ENCODE assay signal across 23 cellular contexts in genomic region chr3:87494264-87494663, GRCh38.
A peak's percentile ranks its signal among the peaks of the same experiment; 100 is the strongest.
DNase-seq lines count a peak whose midpoint lies in the region; ATAC-seq, FAIRE-seq and TF ChIP-seq lines count a peak whose summit lies in the region.
"Had no signal": no experiment of that assay in that cellular context is flagged by ENCODE, and none has a peak within 500 bp of the region (broad histone marks: within the 10 kb centered on the region; RNA-seq: fewer than 3 reads in every experiment).

No MANE protein-coding gene starts in this region.

- TF ChIP-seq RAD21 in K562 (CRISPR knock-in tag; conservative IDR thresholded peaks at IDR 0.05 in 1 of 2, IDR thresholded peaks at IDR 0.05 in 1 of 2), result no peak

- no peaks in the 10 kb centered on the region for H3K9me1 ChIP-seq in K562 (ENCODE audit: control insufficient read depth, insufficient read depth, low read length)

- no peak for DNase-seq in CD8-positive, alpha-beta T cell
- DNase-seq in WTC11 (ENCODE audit: low spot score), result no peak
- no peak for DNase-seq in K562 (ENCODE audit: extremely low read depth in 1 of 4, low spot score in 3 of 4)
- DNase-seq in endothelial cell (ENCODE audit: low spot score), result no peak
- DNase-seq in prostate gland (ENCODE audit: low spot score), result no peak
- no peak for DNase-seq in MM.1S
- DNase-seq: ACHN; BE2C; C1 segment of cervical spinal cord; Caco-2; Calu3; CD4-positive, alpha-beta memory T cell; CD4-positive, CD25-positive, alpha-beta regulatory T cell; DMS79 treated with DMSO at 0.1 percent for 48 hours; GF-D8 had no signal

- H3K4me1 ChIP-seq in CD8-positive, alpha-beta T cell (ENCODE audit: insufficient read depth, low read length), result no peaks in the 10 kb centered on the region
- H3K4me1 ChIP-seq in K562 (replicated peaks in 1 of 2; ENCODE audit: control insufficient read depth in 2 of 2, insufficient read depth in 2 of 2, low read length in 2 of 2) (no peaks in the 10 kb centered on the region), prostate gland (replicated peaks) (no peaks in the 10 kb centered on the region), MM.1S (ENCODE audit: low read length) (no peaks in the 10 kb centered on the region)
- H3K4me1 ChIP-seq: BE2C, BLaER1, Caco-2 had no signal

- no peaks in the 10 kb centered on the region for H3K36me3 Mint-ChIP-seq in CD8-positive, alpha-beta T cell
- no peaks in the 10 kb centered on the region for H3K36me3 Mint-ChIP-seq in WTC11
- H3K36me3 Mint-ChIP-seq in endothelial cell (ENCODE audit: low read depth, unreplicated experiment), result no peaks in the 10 kb centered on the region
- H3K36me3 Mint-ChIP-seq: CD14-positive monocyte; CD4-positive, alpha-beta memory T cell; CD4-positive, CD25-positive, alpha-beta regulatory T cell had no signal

- H3K9me3 ChIP-seq in CD8-positive, alpha-beta T cell (ENCODE audit: low read length), result no peaks in the 10 kb centered on the region
- H3K9me3 ChIP-seq in K562 (replicated peaks; ENCODE audit: control insufficient read depth, insufficient read depth, low read depth, low read length) (no peaks in the 10 kb centered on the region), prostate gland (no peaks in the 10 kb centered on the region), MM.1S (replicated peaks; ENCODE audit: insufficient read depth, low read length) (no peaks in the 10 kb centered on the region)
- H3K9me3 ChIP-seq: BE2C, BLaER1, Caco-2 had no signal

- ATAC-seq in CD8-positive, alpha-beta T cell, result no peak
- ATAC-seq in WTC11, result no peak
- ATAC-seq in K562, result no peak

- no peaks in the 10 kb centered on the region for H3K27me3 ChIP-seq in CD8-positive, alpha-beta T cell (ENCODE audit: insufficient read depth, low read length)
- H3K27me3 ChIP-seq in K562 (ENCODE audit: control insufficient read depth in 2 of 2, insufficient read depth in 2 of 2, low read length in 2 of 2), result no peaks in the 10 kb centered on the region
- H3K27me3 ChIP-seq in prostate gland (replicated peaks; ENCODE audit: insufficient read depth), result no peaks in the 10 kb centered on the region
- H3K27me3 ChIP-seq in MM.1S (replicated peaks; ENCODE audit: insufficient read depth, low read length), result no peaks in the 10 kb centered on the region
- H3K27me3 ChIP-seq: BE2C, BLaER1 had no signal

- H4K20me1 ChIP-seq in K562 (replicated peaks; ENCODE audit: control insufficient read depth, insufficient read depth, low read length) (no peaks in the 10 kb centered on the region), MM.1S (ENCODE audit: insufficient read depth, low read length) (no peaks in the 10 kb centered on the region)
- H4K20me1 ChIP-seq: BLaER1 had no signal

- TF ChIP-seq EP300 in K562 (IDR thresholded peaks at IDR 0.05; ENCODE audit: low read length), result no peak

- no peak overlapping the region for H3K4me3 ChIP-seq in CD8-positive, alpha-beta T cell (ENCODE audit: low read depth, low read length)
- H3K4me3 ChIP-seq in K562 (no peak overlapping the region), prostate gland (no peak overlapping the region), MM.1S (ENCODE audit: low read length) (no peak overlapping the region)
- H3K4me3 ChIP-seq: BLaER1 had no signal

- WGBS in K562 (ENCODE audit: insufficient coverage, low coverage, missing lambda C conversion rate), result no CpG with 5 or more reads among the region's 1 CpG
- WGBS in prostate gland, result no CpG with 5 or more reads among the region's 1 CpG

- no peak overlapping the region for H3K27ac Mint-ChIP-seq in CD8-positive, alpha-beta T cell
- H3K27ac Mint-ChIP-seq in WTC11, result no peak overlapping the region
- no peak overlapping the region for H3K27ac Mint-ChIP-seq in endothelial cell (ENCODE audit: unreplicated experiment)
- H3K27ac Mint-ChIP-seq: CD4-positive, CD25-positive, alpha-beta regulatory T cell had no signal

- BruUV-seq in K562 (replicated peaks; lab: Mats Ljungman, UMichigan), result no TSS peak

- POLR2A ChIA-PET in CD8-positive, alpha-beta T cell (lab: Charles Lee), result no interaction called here
- POLR2A ChIA-PET in WTC11 (lab: Charles Lee), result no interaction called here
- POLR2A ChIA-PET in K562 (lab: Yijun Ruan, JAX), result no interaction called here

- no peaks in the 10 kb centered on the region for H3F3A ChIP-seq in MM.1S (ENCODE audit: insufficient read depth, low read length)

- H3K9me2 ChIP-seq in MM.1S (replicated peaks; ENCODE audit: insufficient read depth, low read length), result 0 out of 2 replicates have a peak, but pooled peaks cover 3% of the 10 kb centered on the region

- no peak overlapping the region for H3K9ac ChIP-seq in K562 (ENCODE audit: insufficient read depth in 1 of 2, low read depth in 2 of 2, low read length in 2 of 2)
- H3K9ac ChIP-seq in MM.1S (ENCODE audit: low read length), result no peak overlapping the region
- H3K9ac ChIP-seq: BLaER1 had no signal

- no peak for FAIRE-seq in K562 (lab: Jason Lieb, UNC)
- FAIRE-seq: A204.1, D721Med, G401.6, GM12891, GM19239 had no signal

- peak; percentile 11 for TF ChIP-seq CTCF in CD8-positive, alpha-beta T cell (IDR thresholded peaks at IDR 0.05)
- no peak for TF ChIP-seq CTCF in WTC11 (IDR thresholded peaks at IDR 0.05)
- no peak for TF ChIP-seq CTCF in K562 (IDR thresholded peaks at IDR 0.05 in 2 of 3, conservative IDR thresholded peaks at IDR 0.05 in 1 of 3; ENCODE audit: insufficient read depth in 2 of 3, low read depth in 1 of 3, low read length in 3 of 3)
- TF ChIP-seq CTCF in endothelial cell (IDR thresholded peaks at IDR 0.05; ENCODE audit: unreplicated experiment), result no peak
- no peak for TF ChIP-seq CTCF in prostate gland (IDR thresholded peaks at IDR 0.05)
- no peak for TF ChIP-seq CTCF in MM.1S (IDR thresholded peaks at IDR 0.05; ENCODE audit: low read length)

- intact Hi-C loops in CD8-positive, alpha-beta T cell (cut with DNase I, micrococcal nuclease), result no loop called here
- intact Hi-C loops in K562 (cut with micrococcal nuclease) (no loop called here), prostate gland (cut with DNase I) (no loop called here)

- TF ChIP-seq POLR2A in K562 (conservative IDR thresholded peaks at IDR 0.05) (no peak), prostate gland (IDR thresholded peaks at IDR 0.05) (no peak)

- in situ Hi-C loops in K562 (cut with MboI), result no loop called here

- CTCF ChIA-PET in CD8-positive, alpha-beta T cell (lab: Charles Lee), result no interaction called here
- CTCF ChIA-PET in WTC11 (lab: Charles Lee), result no interaction called here
- CTCF ChIA-PET in K562 (lab: Yijun Ruan, JAX; ENCODE audit: low intra/inter-chr PET ratio), result interaction anchor here (0.6 kb wide), 1 partner anchor 599 kb away, joined by 3 read pairs; no protein-coding TSS in a partner anchor

- no peaks in the 10 kb centered on the region for H3K4me1 Mint-ChIP-seq in CD8-positive, alpha-beta T cell (ENCODE audit: low read depth)
- H3K4me1 Mint-ChIP-seq in WTC11 (no peaks in the 10 kb centered on the region), endothelial cell (ENCODE audit: unreplicated experiment) (no peaks in the 10 kb centered on the region)
- H3K4me1 Mint-ChIP-seq: CD14-positive monocyte; CD4-positive, alpha-beta memory T cell; CD4-positive, CD25-positive, alpha-beta regulatory T cell had no signal

- H3K9me3 Mint-ChIP-seq in CD8-positive, alpha-beta T cell, result no peaks in the 10 kb centered on the region
- H3K9me3 Mint-ChIP-seq in WTC11 (no peaks in the 10 kb centered on the region), endothelial cell (ENCODE audit: unreplicated experiment) (no peaks in the 10 kb centered on the region)

- no peak overlapping the region for H3K4me2 ChIP-seq in K562 (ENCODE audit: insufficient read depth, low read length)
- H3K4me2 ChIP-seq in MM.1S (ENCODE audit: low read depth, low read length), result no peak overlapping the region
- H3K4me2 ChIP-seq: BLaER1 had no signal

- no peak overlapping the region for H3K27ac ChIP-seq in CD8-positive, alpha-beta T cell (ENCODE audit: low read depth, low read length)
- H3K27ac ChIP-seq in K562 (ENCODE audit: extremely low read depth, low read depth, low read length) (no peak overlapping the region), prostate gland (no peak overlapping the region), MM.1S (ENCODE audit: low read length) (no peak overlapping the region)
- H3K27ac ChIP-seq: 22Rv1, BLaER1 had no signal

- no peak overlapping the region for H3K4me3 Mint-ChIP-seq in CD8-positive, alpha-beta T cell
- H3K4me3 Mint-ChIP-seq in WTC11 (no peak overlapping the region), endothelial cell (ENCODE audit: unreplicated experiment) (no peak overlapping the region)
- H3K4me3 Mint-ChIP-seq: CD14-positive monocyte; CD4-positive, alpha-beta memory T cell; CD4-positive, CD25-positive, alpha-beta regulatory T cell had no signal

- H3K79me2 ChIP-seq in K562 (ENCODE audit: control insufficient read depth, insufficient read depth, low read length), result no peaks in the 10 kb centered on the region
- no peaks in the 10 kb centered on the region for H3K79me2 ChIP-seq in MM.1S (ENCODE audit: low read length)

- H3K27me3 Mint-ChIP-seq in CD8-positive, alpha-beta T cell (ENCODE audit: low read depth), result no peaks in the 10 kb centered on the region
- H3K27me3 Mint-ChIP-seq in WTC11 (ENCODE audit: low read depth) (no peaks in the 10 kb centered on the region; the same call in 1 of the 2 replicates), endothelial cell (ENCODE audit: unreplicated experiment) (no peaks in the 10 kb centered on the region)
- H3K27me3 Mint-ChIP-seq: CD4-positive, CD25-positive, alpha-beta regulatory T cell had no signal

- H2AFZ ChIP-seq in K562 (ENCODE audit: low read depth, low read length), result no peak overlapping the region
- no peak overlapping the region for H2AFZ ChIP-seq in MM.1S (ENCODE audit: low read length)

- no peaks in the 10 kb centered on the region for H3K36me3 ChIP-seq in CD8-positive, alpha-beta T cell (ENCODE audit: insufficient read depth, low read length)
- H3K36me3 ChIP-seq in K562 (ENCODE audit: control insufficient read depth, insufficient read depth, low read length), result no peaks in the 10 kb centered on the region
- no peaks in the 10 kb centered on the region for H3K36me3 ChIP-seq in prostate gland
- H3K36me3 ChIP-seq in MM.1S (replicated peaks; ENCODE audit: insufficient read depth, low read length), result no peaks in the 10 kb centered on the region
- H3K36me3 ChIP-seq: BE2C, BLaER1 had no signal

TF ChIP-seq in WTC11, 78 proteins besides CTCF, POLR2A, EP300 and RAD21 (continues in another document):
- TF ChIP-seq ESRRA (CRISPR knock-in tag; IDR thresholded peaks at IDR 0.05; ENCODE audit: borderline replicate concordance), result no peak

TF ChIP-seq in K562, 482 proteins besides CTCF, POLR2A, EP300 and RAD21:
- TF ChIP-seq ZNF512 (tag; IDR thresholded peaks at IDR 0.05), result peak; percentile 74
- no peak for TF ChIP-seq TAF7 (tag; IDR thresholded peaks at IDR 0.05)
